Comparison of ENCODE assay signal across 17 cellular contexts in genomic region chr9:125432715-125433385, GRCh38.
DNase-seq lines count a peak whose midpoint lies in the region; ATAC-seq, FAIRE-seq and TF ChIP-seq lines count a peak whose summit lies in the region.
"Had no signal": no experiment of that assay in that cellular context is flagged by ENCODE, and none has a peak within 500 bp of the region (broad histone marks: within the 10 kb centered on the region; RNA-seq: fewer than 3 reads in every experiment).

No MANE protein-coding gene starts in this region.

- H3K27ac Mint-ChIP-seq in natural killer cell treated with Interleukin-12 subunit alpha and Interleukin-12 subunit beta and Interleukin-15 and Interleukin-18, amount 100 ng/mL, for 72 hours: no peak overlapping the region
- no peak overlapping the region for H3K27ac Mint-ChIP-seq in natural killer cell

- DNase-seq in natural killer cell treated with Interleukin-12 subunit alpha and Interleukin-12 subunit beta and Interleukin-15 and Interleukin-18, amount 100 ng/mL, for 72 hours (ENCODE audit: low spot score): peak; percentile 35
- DNase-seq in natural killer cell (no peak), ecto neural progenitor cell (ENCODE audit: low spot score) (peak; percentile 44), posterior vena cava (ENCODE audit: low spot score) (peak; percentile 59), RCC 7860 (ENCODE audit: low spot score) (no peak), DMS79 treated with DMSO at 0.1 percent for 48 hours (lab: John Stamatoyannopoulos, UW) (no peak)
- DNase-seq: ACHN, AML-193, COR-L47, DMS153, HCEC 1CT, NCI-H1048, NCI-H1436 treated with DMSO at 0.1 percent for 48 hours, NCI-H2029 treated with DMSO at 0.1 percent for 48 hours, NCI-H774 had no signal

- no peak for ATAC-seq in natural killer cell treated with Interleukin-12 subunit alpha and Interleukin-12 subunit beta and Interleukin-15 and Interleukin-18, amount 100 ng/mL, for 72 hours
- ATAC-seq in natural killer cell (no peak), GM21423 (IDR thresholded peaks at IDR 0.05; ENCODE audit: unreplicated experiment) (no peak)

- H3K9me3 Mint-ChIP-seq in natural killer cell treated with Interleukin-12 subunit alpha and Interleukin-12 subunit beta and Interleukin-15 and Interleukin-18, amount 100 ng/mL, for 72 hours: no peaks in the 10 kb centered on the region
- H3K9me3 Mint-ChIP-seq in natural killer cell: no peaks in the 10 kb centered on the region
- H3K9me3 Mint-ChIP-seq: CD14-positive monocyte had no signal

- no peak for TF ChIP-seq CTCF in natural killer cell (IDR thresholded peaks at IDR 0.05)

- intact Hi-C loops in natural killer cell (cut with micrococcal nuclease): no loop called here
- intact Hi-C loops in posterior vena cava (cut with DNase I): no loop called here

- H3K27me3 Mint-ChIP-seq in natural killer cell treated with Interleukin-12 subunit alpha and Interleukin-12 subunit beta and Interleukin-15 and Interleukin-18, amount 100 ng/mL, for 72 hours: no peaks in the 10 kb centered on the region
- H3K27me3 Mint-ChIP-seq in natural killer cell (ENCODE audit: low read depth in 2 of 2): no peaks in the 10 kb centered on the region

- no peaks in the 10 kb centered on the region for H3K4me1 Mint-ChIP-seq in natural killer cell treated with Interleukin-12 subunit alpha and Interleukin-12 subunit beta and Interleukin-15 and Interleukin-18, amount 100 ng/mL, for 72 hours (ENCODE audit: low read depth in 2 of 2)
- no peaks in the 10 kb centered on the region for H3K4me1 Mint-ChIP-seq in natural killer cell

- no peak overlapping the region for H3K4me3 Mint-ChIP-seq in natural killer cell treated with Interleukin-12 subunit alpha and Interleukin-12 subunit beta and Interleukin-15 and Interleukin-18, amount 100 ng/mL, for 72 hours
- H3K4me3 Mint-ChIP-seq in natural killer cell: no peak overlapping the region
- H3K4me3 Mint-ChIP-seq: CD14-positive monocyte had no signal

- no peaks in the 10 kb centered on the region for H3K36me3 Mint-ChIP-seq in natural killer cell treated with Interleukin-12 subunit alpha and Interleukin-12 subunit beta and Interleukin-15 and Interleukin-18, amount 100 ng/mL, for 72 hours
- H3K36me3 Mint-ChIP-seq in natural killer cell: no peaks in the 10 kb centered on the region

- no peak for FAIRE-seq in RCC 7860 (lab: Jason Lieb, UNC)

Comparison
In these comparisons a context has a peak if more than half of its experiments do, and no peak if none do; other contexts are left out.
1. DNase-seq: peak in natural killer cell treated with Interleukin-12 subunit alpha and Interleukin-12 subunit beta and Interleukin-15 and Interleukin-18, amount 100 ng/mL, for 72 hours (single experiment), ecto neural progenitor cell (single experiment) and posterior vena cava (single experiment); none in natural killer cell (single experiment), RCC 7860 (single experiment) and DMS79 treated with DMSO at 0.1 percent for 48 hours (single experiment).